Comparison of ENCODE assay signal across 26 cellular contexts in the genomic region with DNA sequence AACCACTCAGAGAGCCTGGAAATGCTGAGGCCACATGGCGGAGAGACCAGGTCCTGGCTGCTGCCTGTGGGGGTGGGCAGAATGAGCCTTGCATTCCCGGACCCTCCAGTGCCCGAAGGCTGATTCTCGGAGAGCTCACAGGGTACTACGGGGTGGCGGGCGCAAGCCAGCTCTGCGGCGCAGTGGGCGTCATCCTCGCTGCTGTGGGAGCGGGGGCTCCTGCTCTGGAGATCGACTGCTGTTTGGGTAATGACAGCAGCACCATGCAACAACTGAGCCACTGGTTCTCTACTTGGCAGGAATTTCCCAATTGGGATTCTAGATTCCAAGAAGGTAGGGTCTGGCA.
"Had no signal": no experiment of that assay in that cellular context is flagged by ENCODE, and none has a peak within 500 bp of the region (broad histone marks: within the 10 kb centered on the region; RNA-seq: fewer than 3 reads in every experiment).

No MANE protein-coding gene starts in this region.

- H3K27ac Mint-ChIP-seq: immature natural killer cell; memory B cell; naive thymus-derived CD4-positive, alpha-beta T cell; natural killer cell treated with Interleukin-12 subunit alpha and Interleukin-12 subunit beta and Interleukin-15 and Interleukin-18, amount 100 ng/mL, for 72 hours; progenitor cell of endocrine pancreas; stimulated activated naive B cell treated with anti-CD40 and anti-IgM and Interleukin-4, amounts not matched to agents 10 μg/mL and 1 μg/mL and 100 μg/mL, for 72 hours had no signal

- H3K4me1 Mint-ChIP-seq: immature natural killer cell; memory B cell; naive thymus-derived CD4-positive, alpha-beta T cell; stimulated activated naive B cell treated with anti-CD40 and anti-IgM and Interleukin-4, amounts not matched to agents 10 μg/mL and 1 μg/mL and 100 μg/mL, for 72 hours had no signal

- H3K36me3 ChIP-seq: left ventricle myocardium inferior, neutrophil, right atrium auricular region, right lobe of liver, thyroid gland, transverse colon, upper lobe of left lung had no signal

- ATAC-seq: mucosa of descending colon; naive thymus-derived CD4-positive, alpha-beta T cell; natural killer cell treated with Interleukin-12 subunit alpha and Interleukin-12 subunit beta and Interleukin-15 and Interleukin-18, amount 100 ng/mL, for 72 hours; stimulated activated naive B cell treated with anti-CD40 and anti-IgM and Interleukin-4, amounts not matched to agents 10 μg/mL and 1 μg/mL and 100 μg/mL, for 72 hours; stimulated activated naive CD8-positive, alpha-beta T cell treated with anti-CD3 and anti-CD28 coated beads, Interleukin-15, Interleukin-2, amounts not matched to agents 100 U/mL and 50 U/mL, for 24 hours had no signal

- H3K4me3 ChIP-seq: left ventricle myocardium inferior, mucosa of descending colon, right atrium auricular region, right lobe of liver, stomach, testis, thyroid gland, transverse colon, upper lobe of left lung had no signal

- H3K9me3 ChIP-seq: mucosa of descending colon, neutrophil, right lobe of liver, stomach, testis, thyroid gland, transverse colon, upper lobe of left lung had no signal

- H3K4me3 Mint-ChIP-seq: immature natural killer cell; memory B cell; naive thymus-derived CD4-positive, alpha-beta T cell; natural killer cell treated with Interleukin-12 subunit alpha and Interleukin-12 subunit beta and Interleukin-15 and Interleukin-18, amount 100 ng/mL, for 72 hours; neural crest cell; stimulated activated naive B cell treated with anti-CD40 and anti-IgM and Interleukin-4, amounts not matched to agents 10 μg/mL and 1 μg/mL and 100 μg/mL, for 72 hours had no signal

- DNase-seq: immature natural killer cell; kidney; left ventricle myocardium inferior; midbrain; mucosa of descending colon; naive thymus-derived CD4-positive, alpha-beta T cell; occipital lobe; right lobe of liver; stimulated activated CD4-positive, alpha-beta T cell treated with anti-CD3 and anti-CD28 coated beads, Interleukin-12 subunit alpha, Interleukin-12 subunit beta, amount 100 ng/mL, for 4 hours; stimulated activated CD4-positive, alpha-beta T cell treated with anti-CD3 and anti-CD28 coated beads, Interleukin-15, amount 100 ng/mL, for 24 hours; stimulated activated CD4-positive, alpha-beta T cell treated with anti-CD3 and anti-CD28 coated beads, Interleukin-2, amount 100 ng/mL, for 24 hours; stimulated activated CD4-positive, alpha-beta T cell treated with anti-CD3 and anti-CD28 coated beads, Interleukin-4, amount 100 ng/mL, for 1 hour; stimulated activated naive B cell treated with anti-CD40 and anti-IgM and Interleukin-4, amounts not matched to agents 10 μg/mL and 1 μg/mL and 100 μg/mL, for 72 hours; stimulated activated naive CD8-positive, alpha-beta T cell treated with anti-CD3 and anti-CD28 coated beads, Interleukin-15, Interleukin-2, amounts not matched to agents 100 U/mL and 50 U/mL, for 24 hours; stomach; testis; thyroid gland; transverse colon; upper lobe of left lung had no signal

- H3K36me3 Mint-ChIP-seq: immature natural killer cell; memory B cell; naive thymus-derived CD4-positive, alpha-beta T cell; natural killer cell treated with Interleukin-12 subunit alpha and Interleukin-12 subunit beta and Interleukin-15 and Interleukin-18, amount 100 ng/mL, for 72 hours; stimulated activated naive B cell treated with anti-CD40 and anti-IgM and Interleukin-4, amounts not matched to agents 10 μg/mL and 1 μg/mL and 100 μg/mL, for 72 hours had no signal

- H3K4me1 ChIP-seq: left ventricle myocardium inferior, parathyroid adenoma, right atrium auricular region, right lobe of liver, stomach, testis, thyroid gland, transverse colon, upper lobe of left lung had no signal

- H3K27me3 ChIP-seq: neutrophil, right atrium auricular region, right lobe of liver, stomach, testis, thyroid gland, transverse colon, upper lobe of left lung had no signal

- H3K9me3 Mint-ChIP-seq: natural killer cell treated with Interleukin-12 subunit alpha and Interleukin-12 subunit beta and Interleukin-15 and Interleukin-18, amount 100 ng/mL, for 72 hours; neural crest cell had no signal

- H3K27ac ChIP-seq: left ventricle myocardium inferior, neutrophil, parathyroid adenoma, right atrium auricular region, right lobe of liver, stomach, testis, thyroid gland, transverse colon, upper lobe of left lung had no signal

- H3K79me2 ChIP-seq: parathyroid adenoma had no signal

- H2AFZ ChIP-seq: parathyroid adenoma had no signal
